Comparison of ENCODE assay signal across 9 cellular contexts in genomic region chr18:59514193-59514592, GRCh38.
A peak's percentile ranks its signal among the peaks of the same experiment; 100 is the strongest.
DNase-seq lines count a peak whose midpoint lies in the region; FAIRE-seq and TF ChIP-seq lines count a peak whose summit lies in the region.
"Had no signal": no experiment of that assay in that cellular context is flagged by ENCODE, and none has a peak within 500 bp of the region (broad histone marks: within the 10 kb centered on the region; RNA-seq: fewer than 3 reads in every experiment).

No MANE protein-coding gene starts in this region.

- H3K4me1 ChIP-seq in thyroid gland, result peaks cover 26 to 31% of the 10 kb centered on the region in 2 donors

- DNase-seq in HK-2 (ENCODE audit: unreplicated experiment) (peak; percentile 8), coronary artery (ENCODE audit: low spot score) (peak; percentile 78), lower leg skin (ENCODE audit: low spot score in 2 of 2) (peak; percentile 79 to 94), thyroid gland (peak; percentile 58 to 74), NCI-H1105 (lab: John Stamatoyannopoulos, UW) (no peak), D721Med (ENCODE audit: insufficient read length, low spot score) (no peak)
- no peak for DNase-seq in NK-92 treated with Interleukin-12 subunit alpha and Interleukin-12 subunit beta, amount 100 ng/mL, for 24 hours (lab: John Stamatoyannopoulos, UW)
- no peak for DNase-seq in T-helper 2 cell treated with Interferon-gamma antibody and Interleukin-4, amounts not matched to agents 5 μg/mL and 100 μg/mL, for 36 hours (ENCODE audit: low spot score)
- DNase-seq: activated CD8-positive, alpha-beta memory T cell treated with anti-CD3 and anti-CD28 coated beads, Interleukin-2, amount 10 ng/mL, durations not matched to agents 7 days and 5 days had no signal

- H3K36me3 Mint-ChIP-seq in T-helper 2 cell treated with Interferon-gamma antibody and Interleukin-4, amounts not matched to agents 5 μg/mL and 100 μg/mL, for 36 hours (ENCODE audit: low read depth), result no peaks in the 10 kb centered on the region
- H3K36me3 Mint-ChIP-seq: activated CD8-positive, alpha-beta memory T cell treated with anti-CD3 and anti-CD28 coated beads, Interleukin-2, amount 10 ng/mL, durations not matched to agents 7 days and 5 days had no signal

- no peaks in the 10 kb centered on the region for H3K9me3 ChIP-seq in thyroid gland

- WGBS in lower leg skin, 2 donors, result 21 to 32% methylated on average over 14 of the region's 14 CpGs
- WGBS in thyroid gland, 2 donors, result 32 to 36% methylated on average over 14 of the region's 14 CpGs

- H3K27me3 ChIP-seq in thyroid gland, result no peaks in the 10 kb centered on the region

- no peak overlapping the region for H3K27ac Mint-ChIP-seq in T-helper 2 cell treated with Interferon-gamma antibody and Interleukin-4, amounts not matched to agents 5 μg/mL and 100 μg/mL, for 36 hours
- H3K27ac Mint-ChIP-seq: activated CD8-positive, alpha-beta memory T cell treated with anti-CD3 and anti-CD28 coated beads, Interleukin-2, amount 10 ng/mL, durations not matched to agents 7 days and 5 days had no signal

- no peak overlapping the region for H3K27ac ChIP-seq in coronary artery
- peak overlapping the region; percentile 5 to 50 (median 8) for H3K27ac ChIP-seq in thyroid gland

- H3K4me3 ChIP-seq in coronary artery (no peak overlapping the region), lower leg skin (ENCODE audit: low read depth, poor library complexity, severe bottlenecking) (no peak overlapping the region), thyroid gland (replicated peaks in 1 of 3) (no peak overlapping the region)

- TF ChIP-seq CTCF in coronary artery (IDR thresholded peaks at IDR 0.05) (no peak), lower leg skin (IDR thresholded peaks at IDR 0.05) (no peak), thyroid gland (IDR thresholded peaks at IDR 0.05) (no peak), D721Med (IDR thresholded peaks at IDR 0.05; ENCODE audit: insufficient read depth, missing control alignments) (no peak)

- H3K27me3 Mint-ChIP-seq in T-helper 2 cell treated with Interferon-gamma antibody and Interleukin-4, amounts not matched to agents 5 μg/mL and 100 μg/mL, for 36 hours (ENCODE audit: low read depth), result no peaks in the 10 kb centered on the region

- no peaks in the 10 kb centered on the region for H3K9me3 Mint-ChIP-seq in T-helper 2 cell treated with Interferon-gamma antibody and Interleukin-4, amounts not matched to agents 5 μg/mL and 100 μg/mL, for 36 hours

- TF ChIP-seq POLR2A in lower leg skin (IDR thresholded peaks at IDR 0.05) (no peak), thyroid gland (IDR thresholded peaks at IDR 0.05) (no peak)

- intact Hi-C loops in lower leg skin (cut with DNase I; ENCODE audit: low total_unique reads), result no loop called here
- intact Hi-C loops in thyroid gland (cut with DNase I), result loop anchor here (10.0 kb wide), 1 partner anchor 49 kb away; no protein-coding TSS in a partner anchor

- no peaks in the 10 kb centered on the region for H3K4me1 Mint-ChIP-seq in T-helper 2 cell treated with Interferon-gamma antibody and Interleukin-4, amounts not matched to agents 5 μg/mL and 100 μg/mL, for 36 hours (ENCODE audit: low read depth)
- H3K4me1 Mint-ChIP-seq: activated CD8-positive, alpha-beta memory T cell treated with anti-CD3 and anti-CD28 coated beads, Interleukin-2, amount 10 ng/mL, durations not matched to agents 7 days and 5 days had no signal

- no peak for FAIRE-seq in D721Med (lab: Jason Lieb, UNC)

- H3K36me3 ChIP-seq in thyroid gland, result no peaks in the 10 kb centered on the region

- no peak overlapping the region for H3K4me3 Mint-ChIP-seq in T-helper 2 cell treated with Interferon-gamma antibody and Interleukin-4, amounts not matched to agents 5 μg/mL and 100 μg/mL, for 36 hours
- H3K4me3 Mint-ChIP-seq: activated CD8-positive, alpha-beta memory T cell treated with anti-CD3 and anti-CD28 coated beads, Interleukin-2, amount 10 ng/mL, durations not matched to agents 7 days and 5 days had no signal

Comparison
In these comparisons a context has a peak if more than half of its experiments do, and no peak if none do; other contexts are left out.
1. DNase-seq: peak in HK-2 (single experiment), coronary artery (single experiment), lower leg skin (2 of 2) and thyroid gland (2 of 2); none in NK-92 treated with Interleukin-12 subunit alpha and Interleukin-12 subunit beta, amount 100 ng/mL, for 24 hours (single experiment), T-helper 2 cell treated with Interferon-gamma antibody and Interleukin-4, amounts not matched to agents 5 μg/mL and 100 μg/mL, for 36 hours (single experiment), NCI-H1105 (single experiment) and D721Med (single experiment).
2. H3K27ac ChIP-seq: peak in thyroid gland (3 of 3); none in coronary artery (0 of 2).